ENCODE assay signal across 21 cellular contexts in the genomic region with DNA sequence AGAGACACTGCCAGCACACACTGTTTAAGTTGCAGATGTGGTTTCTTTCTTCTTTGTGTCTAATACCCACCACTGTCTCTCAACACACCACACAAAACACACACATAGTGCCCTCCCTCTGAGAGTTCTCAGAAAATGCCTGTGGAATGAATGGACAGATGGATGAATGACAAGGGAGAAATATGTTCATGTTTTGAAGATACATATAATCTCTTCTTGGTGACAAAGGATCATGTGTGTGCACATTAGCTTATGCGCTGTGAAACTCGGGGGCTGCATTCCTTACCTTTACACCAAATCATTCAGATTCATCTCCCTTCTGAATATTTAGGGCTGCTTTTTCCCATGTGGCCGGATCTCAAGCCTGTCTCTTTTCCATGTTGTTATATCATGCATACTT.
"Had no signal": no experiment of that assay in that cellular context is flagged by ENCODE, and none has a peak within 500 bp of the region (broad histone marks: within the 10 kb centered on the region; RNA-seq: fewer than 3 reads in every experiment).

No MANE protein-coding gene starts in this region.

- H3K4me3 ChIP-seq: ascending aorta, mucosa of descending colon, pancreas, thyroid gland, upper lobe of right lung had no signal

- H3K27me3 ChIP-seq: ascending aorta, pancreas, thyroid gland, upper lobe of right lung had no signal

- H3K9me3 Mint-ChIP-seq: activated naive CD4-positive, alpha-beta T cell treated with anti-CD3 and anti-CD28 coated beads, Interleukin-2, amount 50 U/mL, for 72 hours; activated T-cell treated with anti-CD3 and anti-CD28 coated beads, Interleukin-2, amount 50 U/mL, for 24 hours; activated T-helper 17 cell treated with anti-CD3 and anti-CD28 coated beads, Interleukin-2, amount 50 U/mL, for 72 hours; memory B cell; neural crest cell; stimulated activated naive CD8-positive, alpha-beta T cell treated with anti-CD3 and anti-CD28 coated beads, Interleukin-15, Interleukin-2, amounts not matched to agents 100 ng/mL and 50 ng/mL, for 24 hours; WTC11 had no signal

- H3K4me1 ChIP-seq: ascending aorta, pancreas, upper lobe of right lung had no signal

- H3K4me1 Mint-ChIP-seq: activated T-helper 17 cell treated with anti-CD3 and anti-CD28 coated beads, Interleukin-2, amount 50 U/mL, for 72 hours; memory B cell had no signal

- H3K36me3 Mint-ChIP-seq: activated naive CD4-positive, alpha-beta T cell treated with anti-CD3 and anti-CD28 coated beads, Interleukin-2, amount 50 U/mL, for 72 hours; memory B cell; WTC11 had no signal

- H3K36me3 ChIP-seq: pancreas, thyroid gland, upper lobe of right lung had no signal

- H3K4me3 Mint-ChIP-seq: activated T-cell treated with anti-CD3 and anti-CD28 coated beads, Interleukin-2, amount 50 U/mL, for 24 hours; activated T-helper 17 cell treated with anti-CD3 and anti-CD28 coated beads, Interleukin-2, amount 50 U/mL, for 72 hours; memory B cell; neural crest cell; stimulated activated naive CD8-positive, alpha-beta T cell treated with anti-CD3 and anti-CD28 coated beads, Interleukin-15, Interleukin-2, amounts not matched to agents 100 ng/mL and 50 ng/mL, for 24 hours; WTC11 had no signal

- H3K27ac ChIP-seq: ascending aorta, pancreas, thyroid gland, upper lobe of right lung had no signal

- H3K27ac Mint-ChIP-seq: activated naive CD4-positive, alpha-beta T cell treated with anti-CD3 and anti-CD28 coated beads, Interleukin-2, amount 50 U/mL, for 72 hours; activated T-cell treated with anti-CD3 and anti-CD28 coated beads, Interleukin-2, amount 50 U/mL, for 24 hours; activated T-helper 17 cell treated with anti-CD3 and anti-CD28 coated beads, Interleukin-2, amount 50 U/mL, for 72 hours; memory B cell; stimulated activated naive CD8-positive, alpha-beta T cell treated with anti-CD3 and anti-CD28 coated beads, Interleukin-15, Interleukin-2, amounts not matched to agents 100 ng/mL and 50 ng/mL, for 24 hours; WTC11 had no signal

- H3K9me3 ChIP-seq: ascending aorta, mucosa of descending colon, pancreas, thyroid gland, upper lobe of right lung had no signal

- DNase-seq: activated CD8-positive, alpha-beta memory T cell treated with anti-CD3 and anti-CD28 coated beads for 24 hours; activated CD8-positive, alpha-beta memory T cell treated with anti-CD3 and anti-CD28 coated beads, Interleukin-2, amount 50 U/mL, for 4 hours; activated T-cell treated with anti-CD3 and anti-CD28 coated beads, Interleukin-2, amount 50 U/mL, for 24 hours; cerebellar nuclear complex; cortex of kidney; left colon; mucosa of descending colon; pancreas; right cardiac atrium; stimulated activated CD4-positive, alpha-beta T cell treated with anti-CD3 and anti-CD28 coated beads, Interleukin-12 subunit alpha, Interleukin-12 subunit beta, amount 100 ng/mL, for 4 hours; substantia nigra; T1000; thyroid gland; upper lobe of right lung had no signal

- H3K27me3 Mint-ChIP-seq: memory B cell had no signal
